In the genomic region with DNA sequence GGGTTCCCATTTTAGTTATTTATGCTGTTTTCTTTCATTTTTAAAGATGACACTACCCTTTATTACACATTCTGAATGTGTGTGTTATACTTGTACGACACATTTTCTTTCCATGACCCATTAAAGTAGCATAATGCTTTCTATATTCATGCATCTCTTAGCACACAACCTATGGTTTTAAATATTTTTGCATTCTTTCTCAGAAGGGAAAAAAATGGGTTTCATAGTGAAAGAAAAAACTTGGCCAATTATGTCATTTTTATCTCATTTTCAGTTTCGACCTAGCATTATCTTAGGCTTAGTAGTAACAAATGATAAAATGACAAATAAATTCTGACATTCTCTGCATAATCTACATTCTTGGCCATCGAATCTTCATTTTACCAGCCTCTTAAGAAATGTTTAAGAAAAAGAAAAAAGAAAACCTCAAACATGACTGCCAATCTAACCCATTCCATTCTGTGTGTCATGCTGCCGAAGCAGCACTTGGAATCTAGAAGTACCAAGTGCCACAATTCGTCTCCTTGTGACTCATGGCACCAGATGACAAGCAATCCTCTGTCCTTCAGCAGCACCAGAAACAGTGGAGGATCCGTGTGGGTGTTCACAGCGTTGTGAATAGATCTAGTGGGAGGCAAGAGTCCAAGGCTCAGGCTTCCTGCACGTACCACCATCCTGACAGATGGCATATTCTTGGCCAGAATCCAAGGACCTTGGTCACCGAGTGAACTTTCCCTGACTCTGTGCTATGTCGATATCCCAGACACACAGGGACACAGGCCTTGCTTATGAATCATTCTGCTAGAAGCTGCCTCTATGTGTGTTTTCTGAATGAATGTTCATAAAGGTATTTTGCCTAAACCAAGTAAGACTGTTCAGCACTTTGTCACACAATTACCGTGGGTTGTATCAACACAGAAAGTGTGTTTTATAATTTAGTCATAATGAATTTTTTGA, we compare ENCODE assay signal across 1 cellular context.
TF ChIP-seq lines count a peak whose summit lies in the region.

No MANE protein-coding gene starts in this region.

TF ChIP-seq in HepG2, 621 proteins besides CTCF, POLR2A, EP300 and RAD21 (continued from another document and continues in another):
- TF ChIP-seq, protein P1, sequence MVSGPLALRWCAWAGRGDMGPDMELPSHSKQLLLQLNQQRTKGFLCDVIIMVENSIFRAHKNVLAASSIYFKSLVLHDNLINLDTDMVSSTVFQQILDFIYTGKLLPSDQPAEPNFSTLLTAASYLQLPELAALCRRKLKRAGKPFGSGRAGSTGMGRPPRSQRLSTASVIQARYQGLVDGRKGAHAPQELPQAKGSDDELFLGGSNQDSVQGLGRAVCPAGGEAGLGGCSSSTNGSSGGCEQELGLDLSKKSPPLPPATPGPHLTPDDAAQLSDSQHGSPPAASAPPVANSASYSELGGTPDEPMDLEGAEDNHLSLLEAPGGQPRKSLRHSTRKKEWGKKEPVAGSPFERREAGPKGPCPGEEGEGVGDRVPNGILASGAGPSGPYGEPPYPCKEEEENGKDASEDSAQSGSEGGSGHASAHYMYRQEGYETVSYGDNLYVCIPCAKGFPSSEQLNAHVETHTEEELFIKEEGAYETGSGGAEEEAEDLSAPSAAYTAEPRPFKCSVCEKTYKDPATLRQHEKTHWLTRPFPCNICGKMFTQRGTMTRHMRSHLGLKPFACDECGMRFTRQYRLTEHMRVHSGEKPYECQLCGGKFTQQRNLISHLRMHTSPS (CRISPR knock-in tag; IDR thresholded peaks at IDR 0.05; ENCODE audit: low read depth), result peak; percentile 94
- TF ChIP-seq ZSCAN21 (CRISPR knock-in tag; IDR thresholded peaks at IDR 0.05; ENCODE audit: borderline replicate concordance), result peak; percentile 83; the same call in 1 of the 2 replicates
- peak; percentile 43; the same call in 1 of the 2 replicates for TF ChIP-seq ZNF460 (CRISPR knock-in tag; IDR thresholded peaks at IDR 0.05; ENCODE audit: borderline replicate concordance)
- no peak for TF ChIP-seq ZNF333 (CRISPR knock-in tag; IDR thresholded peaks at IDR 0.05; ENCODE audit: borderline replicate concordance)
- no peak for TF ChIP-seq ZNF737 (CRISPR knock-in tag; IDR thresholded peaks at IDR 0.05; ENCODE audit: borderline replicate concordance)
- TF ChIP-seq STAG1 (CRISPR knock-in tag; IDR thresholded peaks at IDR 0.05), result peak; percentile 42
- no peak for TF ChIP-seq RBM22 (optimal IDR thresholded peaks at IDR 0.05; ENCODE audit: low read length)
- no peak for TF ChIP-seq ZNF619 (CRISPR knock-in tag; IDR thresholded peaks at IDR 0.05)
- no peak for TF ChIP-seq ZNF205 (CRISPR knock-in tag; IDR thresholded peaks at IDR 0.05)
- TF ChIP-seq KLF16 (CRISPR knock-in tag; IDR thresholded peaks at IDR 0.05), result peak in 1 of 2 experiments; percentile 73; a peak in 2 of 4 replicates
- TF ChIP-seq NBN (conservative IDR thresholded peaks at IDR 0.05), result no peak
- TF ChIP-seq NFKB2 (CRISPR knock-in tag; IDR thresholded peaks at IDR 0.05; ENCODE audit: borderline replicate concordance), result no peak
- no peak for TF ChIP-seq GATA4 (IDR thresholded peaks at IDR 0.05; ENCODE audit: borderline replicate concordance, low read depth)
- TF ChIP-seq SP140L (CRISPR knock-in tag; IDR thresholded peaks at IDR 0.05; ENCODE audit: borderline replicate concordance), result peak; percentile 27; the same call in 1 of the 2 replicates
- TF ChIP-seq, protein P2, sequence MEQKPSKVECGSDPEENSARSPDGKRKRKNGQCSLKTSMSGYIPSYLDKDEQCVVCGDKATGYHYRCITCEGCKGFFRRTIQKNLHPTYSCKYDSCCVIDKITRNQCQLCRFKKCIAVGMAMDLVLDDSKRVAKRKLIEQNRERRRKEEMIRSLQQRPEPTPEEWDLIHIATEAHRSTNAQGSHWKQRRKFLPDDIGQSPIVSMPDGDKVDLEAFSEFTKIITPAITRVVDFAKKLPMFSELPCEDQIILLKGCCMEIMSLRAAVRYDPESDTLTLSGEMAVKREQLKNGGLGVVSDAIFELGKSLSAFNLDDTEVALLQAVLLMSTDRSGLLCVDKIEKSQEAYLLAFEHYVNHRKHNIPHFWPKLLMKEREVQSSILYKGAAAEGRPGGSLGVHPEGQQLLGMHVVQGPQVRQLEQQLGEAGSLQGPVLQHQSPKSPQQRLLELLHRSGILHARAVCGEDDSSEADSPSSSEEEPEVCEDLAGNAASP (CRISPR knock-in tag; IDR thresholded peaks at IDR 0.05; ENCODE audit: borderline replicate concordance), result peak; percentile 41; the same call in 1 of the 2 replicates
- no peak for TF ChIP-seq ZNF24 (IDR thresholded peaks at IDR 0.05)
- TF ChIP-seq, protein P3, sequence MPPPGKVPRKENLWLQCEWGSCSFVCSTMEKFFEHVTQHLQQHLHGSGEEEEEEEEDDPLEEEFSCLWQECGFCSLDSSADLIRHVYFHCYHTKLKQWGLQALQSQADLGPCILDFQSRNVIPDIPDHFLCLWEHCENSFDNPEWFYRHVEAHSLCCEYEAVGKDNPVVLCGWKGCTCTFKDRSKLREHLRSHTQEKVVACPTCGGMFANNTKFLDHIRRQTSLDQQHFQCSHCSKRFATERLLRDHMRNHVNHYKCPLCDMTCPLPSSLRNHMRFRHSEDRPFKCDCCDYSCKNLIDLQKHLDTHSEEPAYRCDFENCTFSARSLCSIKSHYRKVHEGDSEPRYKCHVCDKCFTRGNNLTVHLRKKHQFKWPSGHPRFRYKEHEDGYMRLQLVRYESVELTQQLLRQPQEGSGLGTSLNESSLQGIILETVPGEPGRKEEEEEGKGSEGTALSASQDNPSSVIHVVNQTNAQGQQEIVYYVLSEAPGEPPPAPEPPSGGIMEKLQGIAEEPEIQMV (CRISPR knock-in tag; IDR thresholded peaks at IDR 0.05; ENCODE audit: low read depth), result no peak
- TF ChIP-seq ZNF343 (CRISPR knock-in tag; IDR thresholded peaks at IDR 0.05), result no peak
- 0 out of 2 replicates have a peak, but pooled peaks have one; percentile 66 for TF ChIP-seq AKAP8 (CRISPR knock-in tag; IDR thresholded peaks at IDR 0.05)
- TF ChIP-seq ZSCAN30 (CRISPR knock-in tag; IDR thresholded peaks at IDR 0.05), result no peak
- TF ChIP-seq, protein P4, sequence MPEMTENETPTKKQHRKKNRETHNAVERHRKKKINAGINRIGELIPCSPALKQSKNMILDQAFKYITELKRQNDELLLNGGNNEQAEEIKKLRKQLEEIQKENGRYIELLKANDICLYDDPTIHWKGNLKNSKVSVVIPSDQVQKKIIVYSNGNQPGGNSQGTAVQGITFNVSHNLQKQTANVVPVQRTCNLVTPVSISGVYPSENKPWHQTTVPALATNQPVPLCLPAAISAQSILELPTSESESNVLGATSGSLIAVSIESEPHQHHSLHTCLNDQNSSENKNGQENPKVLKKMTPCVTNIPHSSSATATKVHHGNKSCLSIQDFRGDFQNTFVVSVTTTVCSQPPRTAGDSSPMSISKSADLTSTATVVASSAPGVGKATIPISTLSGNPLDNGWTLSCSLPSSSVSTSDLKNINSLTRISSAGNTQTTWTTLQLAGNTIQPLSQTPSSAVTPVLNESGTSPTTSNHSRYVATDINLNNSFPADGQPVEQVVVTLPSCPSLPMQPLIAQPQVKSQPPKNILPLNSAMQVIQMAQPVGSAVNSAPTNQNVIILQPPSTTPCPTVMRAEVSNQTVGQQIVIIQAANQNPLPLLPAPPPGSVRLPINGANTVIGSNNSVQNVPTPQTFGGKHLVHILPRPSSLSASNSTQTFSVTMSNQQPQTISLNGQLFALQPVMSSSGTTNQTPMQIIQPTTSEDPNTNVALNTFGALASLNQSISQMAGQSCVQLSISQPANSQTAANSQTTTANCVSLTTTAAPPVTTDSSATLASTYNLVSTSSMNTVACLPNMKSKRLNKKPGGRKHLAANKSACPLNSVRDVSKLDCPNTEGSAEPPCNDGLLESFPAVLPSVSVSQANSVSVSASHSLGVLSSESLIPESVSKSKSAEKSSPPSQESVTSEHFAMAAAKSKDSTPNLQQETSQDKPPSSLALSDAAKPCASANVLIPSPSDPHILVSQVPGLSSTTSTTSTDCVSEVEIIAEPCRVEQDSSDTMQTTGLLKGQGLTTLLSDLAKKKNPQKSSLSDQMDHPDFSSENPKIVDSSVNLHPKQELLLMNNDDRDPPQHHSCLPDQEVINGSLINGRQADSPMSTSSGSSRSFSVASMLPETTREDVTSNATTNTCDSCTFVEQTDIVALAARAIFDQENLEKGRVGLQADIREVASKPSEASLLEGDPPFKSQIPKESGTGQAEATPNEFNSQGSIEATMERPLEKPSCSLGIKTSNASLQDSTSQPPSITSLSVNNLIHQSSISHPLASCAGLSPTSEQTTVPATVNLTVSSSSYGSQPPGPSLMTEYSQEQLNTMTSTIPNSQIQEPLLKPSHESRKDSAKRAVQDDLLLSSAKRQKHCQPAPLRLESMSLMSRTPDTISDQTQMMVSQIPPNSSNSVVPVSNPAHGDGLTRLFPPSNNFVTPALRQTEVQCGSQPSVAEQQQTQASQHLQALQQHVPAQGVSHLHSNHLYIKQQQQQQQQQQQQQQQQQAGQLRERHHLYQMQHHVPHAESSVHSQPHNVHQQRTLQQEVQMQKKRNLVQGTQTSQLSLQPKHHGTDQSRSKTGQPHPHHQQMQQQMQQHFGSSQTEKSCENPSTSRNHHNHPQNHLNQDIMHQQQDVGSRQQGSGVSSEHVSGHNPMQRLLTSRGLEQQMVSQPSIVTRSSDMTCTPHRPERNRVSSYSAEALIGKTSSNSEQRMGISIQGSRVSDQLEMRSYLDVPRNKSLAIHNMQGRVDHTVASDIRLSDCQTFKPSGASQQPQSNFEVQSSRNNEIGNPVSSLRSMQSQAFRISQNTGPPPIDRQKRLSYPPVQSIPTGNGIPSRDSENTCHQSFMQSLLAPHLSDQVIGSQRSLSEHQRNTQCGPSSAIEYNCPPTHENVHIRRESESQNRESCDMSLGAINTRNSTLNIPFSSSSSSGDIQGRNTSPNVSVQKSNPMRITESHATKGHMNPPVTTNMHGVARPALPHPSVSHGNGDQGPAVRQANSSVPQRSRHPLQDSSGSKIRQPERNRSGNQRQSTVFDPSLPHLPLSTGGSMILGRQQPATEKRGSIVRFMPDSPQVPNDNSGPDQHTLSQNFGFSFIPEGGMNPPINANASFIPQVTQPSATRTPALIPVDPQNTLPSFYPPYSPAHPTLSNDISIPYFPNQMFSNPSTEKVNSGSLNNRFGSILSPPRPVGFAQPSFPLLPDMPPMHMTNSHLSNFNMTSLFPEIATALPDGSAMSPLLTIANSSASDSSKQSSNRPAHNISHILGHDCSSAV (CRISPR knock-in tag; IDR thresholded peaks at IDR 0.05; ENCODE audit: borderline replicate concordance), result no peak
- TF ChIP-seq, protein P5, sequence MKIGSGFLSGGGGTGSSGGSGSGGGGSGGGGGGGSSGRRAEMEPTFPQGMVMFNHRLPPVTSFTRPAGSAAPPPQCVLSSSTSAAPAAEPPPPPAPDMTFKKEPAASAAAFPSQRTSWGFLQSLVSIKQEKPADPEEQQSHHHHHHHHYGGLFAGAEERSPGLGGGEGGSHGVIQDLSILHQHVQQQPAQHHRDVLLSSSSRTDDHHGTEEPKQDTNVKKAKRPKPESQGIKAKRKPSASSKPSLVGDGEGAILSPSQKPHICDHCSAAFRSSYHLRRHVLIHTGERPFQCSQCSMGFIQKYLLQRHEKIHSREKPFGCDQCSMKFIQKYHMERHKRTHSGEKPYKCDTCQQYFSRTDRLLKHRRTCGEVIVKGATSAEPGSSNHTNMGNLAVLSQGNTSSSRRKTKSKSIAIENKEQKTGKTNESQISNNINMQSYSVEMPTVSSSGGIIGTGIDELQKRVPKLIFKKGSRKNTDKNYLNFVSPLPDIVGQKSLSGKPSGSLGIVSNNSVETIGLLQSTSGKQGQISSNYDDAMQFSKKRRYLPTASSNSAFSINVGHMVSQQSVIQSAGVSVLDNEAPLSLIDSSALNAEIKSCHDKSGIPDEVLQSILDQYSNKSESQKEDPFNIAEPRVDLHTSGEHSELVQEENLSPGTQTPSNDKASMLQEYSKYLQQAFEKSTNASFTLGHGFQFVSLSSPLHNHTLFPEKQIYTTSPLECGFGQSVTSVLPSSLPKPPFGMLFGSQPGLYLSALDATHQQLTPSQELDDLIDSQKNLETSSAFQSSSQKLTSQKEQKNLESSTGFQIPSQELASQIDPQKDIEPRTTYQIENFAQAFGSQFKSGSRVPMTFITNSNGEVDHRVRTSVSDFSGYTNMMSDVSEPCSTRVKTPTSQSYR (CRISPR knock-in tag; IDR thresholded peaks at IDR 0.05; ENCODE audit: borderline replicate concordance), result peak; percentile 48; the same call in 1 of the 2 replicates
- TF ChIP-seq ZNF335 (CRISPR knock-in tag; IDR thresholded peaks at IDR 0.05), result peak; percentile 81
- TF ChIP-seq SRSF4 (IDR thresholded peaks at IDR 0.05; ENCODE audit: low read depth, low read length, poor library complexity, severe bottlenecking), result no peak
- no peak for TF ChIP-seq ZNF382 (CRISPR knock-in tag; IDR thresholded peaks at IDR 0.05; ENCODE audit: borderline replicate concordance)
- TF ChIP-seq ZBTB21 (CRISPR knock-in tag; IDR thresholded peaks at IDR 0.05), result no peak
- no peak for TF ChIP-seq ZC3H13 (CRISPR knock-in tag; IDR thresholded peaks at IDR 0.05)
- no peak for TF ChIP-seq ZFAT (CRISPR knock-in tag; conservative IDR thresholded peaks at IDR 0.05)
- TF ChIP-seq HHEX (CRISPR knock-in tag; IDR thresholded peaks at IDR 0.05), result no peak
- peak; percentile 25; the same call in 1 of the 2 replicates for TF ChIP-seq NR2F2 (IDR thresholded peaks at IDR 0.05; ENCODE audit: borderline replicate concordance, low read depth)
- TF ChIP-seq ZSCAN25 (CRISPR knock-in tag; IDR thresholded peaks at IDR 0.05), result no peak; the same call in 1 of the 2 replicates
- TF ChIP-seq EZH2 (conservative IDR thresholded peaks at IDR 0.05; ENCODE audit: low read depth, low read length), result no peak
- TF ChIP-seq GPN1 (CRISPR knock-in tag; IDR thresholded peaks at IDR 0.05; ENCODE audit: borderline replicate concordance), result no peak
- TF ChIP-seq, protein P6, sequence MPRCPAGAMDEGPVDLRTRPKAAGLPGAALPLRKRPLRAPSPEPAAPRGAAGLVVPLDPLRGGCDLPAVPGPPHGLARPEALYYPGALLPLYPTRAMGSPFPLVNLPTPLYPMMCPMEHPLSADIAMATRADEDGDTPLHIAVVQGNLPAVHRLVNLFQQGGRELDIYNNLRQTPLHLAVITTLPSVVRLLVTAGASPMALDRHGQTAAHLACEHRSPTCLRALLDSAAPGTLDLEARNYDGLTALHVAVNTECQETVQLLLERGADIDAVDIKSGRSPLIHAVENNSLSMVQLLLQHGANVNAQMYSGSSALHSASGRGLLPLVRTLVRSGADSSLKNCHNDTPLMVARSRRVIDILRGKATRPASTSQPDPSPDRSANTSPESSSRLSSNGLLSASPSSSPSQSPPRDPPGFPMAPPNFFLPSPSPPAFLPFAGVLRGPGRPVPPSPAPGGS (CRISPR knock-in tag; IDR thresholded peaks at IDR 0.05), result no peak
- TF ChIP-seq, protein P7, sequence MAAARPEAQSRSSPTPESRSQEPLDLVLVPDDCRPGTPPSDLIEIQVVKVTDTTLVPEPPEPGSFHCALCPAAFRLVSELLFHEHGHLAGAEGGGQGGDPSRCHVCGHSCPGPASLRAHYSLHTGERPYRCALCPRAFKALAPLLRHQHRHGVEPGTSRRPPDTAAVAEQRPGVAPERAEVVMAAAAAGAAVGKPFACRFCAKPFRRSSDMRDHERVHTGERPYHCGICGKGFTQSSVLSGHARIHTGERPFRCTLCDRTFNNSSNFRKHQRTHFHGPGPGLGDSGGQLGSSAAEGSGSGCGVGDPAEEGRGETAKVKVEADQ (CRISPR knock-in tag; IDR thresholded peaks at IDR 0.05; ENCODE audit: borderline replicate concordance), result no peak
- TF ChIP-seq, protein P8, sequence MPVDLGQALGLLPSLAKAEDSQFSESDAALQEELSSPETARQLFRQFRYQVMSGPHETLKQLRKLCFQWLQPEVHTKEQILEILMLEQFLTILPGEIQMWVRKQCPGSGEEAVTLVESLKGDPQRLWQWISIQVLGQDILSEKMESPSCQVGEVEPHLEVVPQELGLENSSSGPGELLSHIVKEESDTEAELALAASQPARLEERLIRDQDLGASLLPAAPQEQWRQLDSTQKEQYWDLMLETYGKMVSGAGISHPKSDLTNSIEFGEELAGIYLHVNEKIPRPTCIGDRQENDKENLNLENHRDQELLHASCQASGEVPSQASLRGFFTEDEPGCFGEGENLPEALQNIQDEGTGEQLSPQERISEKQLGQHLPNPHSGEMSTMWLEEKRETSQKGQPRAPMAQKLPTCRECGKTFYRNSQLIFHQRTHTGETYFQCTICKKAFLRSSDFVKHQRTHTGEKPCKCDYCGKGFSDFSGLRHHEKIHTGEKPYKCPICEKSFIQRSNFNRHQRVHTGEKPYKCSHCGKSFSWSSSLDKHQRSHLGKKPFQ (CRISPR knock-in tag; IDR thresholded peaks at IDR 0.05; ENCODE audit: insufficient replicate concordance), result no peak
